Comparison of ENCODE assay signal across 1 cellular context in the genomic region with DNA sequence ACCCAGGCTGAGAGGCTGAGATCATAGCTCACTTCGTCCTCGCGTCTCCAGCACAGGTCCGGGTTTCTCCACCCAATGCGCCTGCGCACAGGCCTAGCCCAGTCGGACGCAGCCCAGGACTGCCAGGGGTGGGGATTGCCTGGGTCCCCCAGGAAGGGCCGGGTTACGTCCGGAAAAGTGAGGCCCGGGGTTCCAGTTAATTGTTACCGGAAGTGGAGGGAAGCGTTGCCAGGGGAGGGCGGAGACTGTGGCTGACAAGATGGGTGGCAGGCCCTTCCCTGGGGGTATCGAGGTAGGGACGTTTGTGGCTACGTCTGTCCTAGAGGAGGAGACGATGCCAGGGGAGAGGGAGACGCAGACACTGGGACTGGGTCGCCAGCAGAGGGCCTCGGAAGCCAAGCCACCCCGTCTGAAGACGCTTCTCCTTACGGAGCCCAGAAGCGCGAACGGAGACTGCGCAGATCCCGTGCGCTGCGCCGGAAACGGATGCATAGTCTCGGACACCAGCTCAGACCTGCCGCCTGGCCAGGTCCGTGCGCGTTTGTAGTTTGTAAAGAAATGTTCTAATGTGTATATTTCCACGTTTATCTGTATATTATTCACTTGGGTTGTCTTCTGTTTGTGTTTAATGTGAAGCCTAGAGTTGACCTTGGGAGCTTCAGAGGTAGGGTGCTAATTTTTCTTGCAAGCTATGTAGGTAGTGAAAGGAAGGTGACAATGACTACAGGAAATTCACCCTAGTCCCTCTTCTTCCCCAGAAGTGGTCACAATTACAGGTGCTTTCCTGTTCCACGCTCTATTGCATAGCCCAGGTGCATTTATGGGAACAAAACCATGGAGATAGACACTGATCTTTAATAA.
A peak's percentile ranks its signal among the peaks of the same experiment; 100 is the strongest.
TF ChIP-seq lines count a peak whose summit lies in the region.

No MANE protein-coding gene starts in this region.

TF ChIP-seq in K562, 482 proteins besides CTCF, POLR2A, EP300 and RAD21 (continued from another document and continues in another):
- TF ChIP-seq, protein P1, sequence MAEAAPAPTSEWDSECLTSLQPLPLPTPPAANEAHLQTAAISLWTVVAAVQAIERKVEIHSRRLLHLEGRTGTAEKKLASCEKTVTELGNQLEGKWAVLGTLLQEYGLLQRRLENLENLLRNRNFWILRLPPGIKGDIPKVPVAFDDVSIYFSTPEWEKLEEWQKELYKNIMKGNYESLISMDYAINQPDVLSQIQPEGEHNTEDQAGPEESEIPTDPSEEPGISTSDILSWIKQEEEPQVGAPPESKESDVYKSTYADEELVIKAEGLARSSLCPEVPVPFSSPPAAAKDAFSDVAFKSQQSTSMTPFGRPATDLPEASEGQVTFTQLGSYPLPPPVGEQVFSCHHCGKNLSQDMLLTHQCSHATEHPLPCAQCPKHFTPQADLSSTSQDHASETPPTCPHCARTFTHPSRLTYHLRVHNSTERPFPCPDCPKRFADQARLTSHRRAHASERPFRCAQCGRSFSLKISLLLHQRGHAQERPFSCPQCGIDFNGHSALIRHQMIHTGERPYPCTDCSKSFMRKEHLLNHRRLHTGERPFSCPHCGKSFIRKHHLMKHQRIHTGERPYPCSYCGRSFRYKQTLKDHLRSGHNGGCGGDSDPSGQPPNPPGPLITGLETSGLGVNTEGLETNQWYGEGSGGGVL (CRISPR knock-in tag; IDR thresholded peaks at IDR 0.05) = no peak
- TF ChIP-seq FOXA1 (IDR thresholded peaks at IDR 0.05; ENCODE audit: borderline replicate concordance) = no peak
- no peak for TF ChIP-seq POLR3A (IDR thresholded peaks at IDR 0.05; ENCODE audit: borderline replicate concordance, extremely low read depth, insufficient read depth, insufficient read length)
- TF ChIP-seq, protein P2, sequence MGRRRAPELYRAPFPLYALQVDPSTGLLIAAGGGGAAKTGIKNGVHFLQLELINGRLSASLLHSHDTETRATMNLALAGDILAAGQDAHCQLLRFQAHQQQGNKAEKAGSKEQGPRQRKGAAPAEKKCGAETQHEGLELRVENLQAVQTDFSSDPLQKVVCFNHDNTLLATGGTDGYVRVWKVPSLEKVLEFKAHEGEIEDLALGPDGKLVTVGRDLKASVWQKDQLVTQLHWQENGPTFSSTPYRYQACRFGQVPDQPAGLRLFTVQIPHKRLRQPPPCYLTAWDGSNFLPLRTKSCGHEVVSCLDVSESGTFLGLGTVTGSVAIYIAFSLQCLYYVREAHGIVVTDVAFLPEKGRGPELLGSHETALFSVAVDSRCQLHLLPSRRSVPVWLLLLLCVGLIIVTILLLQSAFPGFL (CRISPR knock-in tag; IDR thresholded peaks at IDR 0.05) = no peak
- TF ChIP-seq PPARD (CRISPR knock-in tag; IDR thresholded peaks at IDR 0.05) = no peak
- TF ChIP-seq PHF8 (IDR thresholded peaks at IDR 0.05; ENCODE audit: borderline replicate concordance, low read length) = peak; percentile 71; the same call in 1 of the 2 replicates
- no peak for TF ChIP-seq RBM34 (IDR thresholded peaks at IDR 0.05; ENCODE audit: borderline replicate concordance, insufficient read depth, low read length)
- no peak for TF ChIP-seq GTF2A2 (tag; IDR thresholded peaks at IDR 0.05)
- peak; percentile 78 for TF ChIP-seq NR2C2 (CRISPR knock-in tag; IDR thresholded peaks at IDR 0.05)
- 0 out of 2 replicates have a peak, but pooled peaks have one; percentile 37 for TF ChIP-seq NR2C2 (tag; IDR thresholded peaks at IDR 0.05)
- TF ChIP-seq, protein P3, sequence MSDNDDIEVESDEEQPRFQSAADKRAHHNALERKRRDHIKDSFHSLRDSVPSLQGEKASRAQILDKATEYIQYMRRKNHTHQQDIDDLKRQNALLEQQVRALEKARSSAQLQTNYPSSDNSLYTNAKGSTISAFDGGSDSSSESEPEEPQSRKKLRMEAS (CRISPR knock-in tag; IDR thresholded peaks at IDR 0.05) = peak; percentile 50; the same call in 1 of the 2 replicates
- TF ChIP-seq ZNF24 (IDR thresholded peaks at IDR 0.05) = peak; percentile 95
- TF ChIP-seq FOSL1 (tag; conservative IDR thresholded peaks at IDR 0.05) = no peak; the same call in 1 of the 2 replicates
- TF ChIP-seq ZNF316 (IDR thresholded peaks at IDR 0.05) = no peak
- TF ChIP-seq HSF4 (CRISPR knock-in tag; IDR thresholded peaks at IDR 0.05; ENCODE audit: borderline replicate concordance) = 0 out of 2 replicates have a peak, but pooled peaks have one; percentile 44
- no peak for TF ChIP-seq YBX1 (IDR thresholded peaks at IDR 0.05)
- no peak for TF ChIP-seq ZKSCAN3 (CRISPR knock-in tag; IDR thresholded peaks at IDR 0.05)
- TF ChIP-seq, protein P4, sequence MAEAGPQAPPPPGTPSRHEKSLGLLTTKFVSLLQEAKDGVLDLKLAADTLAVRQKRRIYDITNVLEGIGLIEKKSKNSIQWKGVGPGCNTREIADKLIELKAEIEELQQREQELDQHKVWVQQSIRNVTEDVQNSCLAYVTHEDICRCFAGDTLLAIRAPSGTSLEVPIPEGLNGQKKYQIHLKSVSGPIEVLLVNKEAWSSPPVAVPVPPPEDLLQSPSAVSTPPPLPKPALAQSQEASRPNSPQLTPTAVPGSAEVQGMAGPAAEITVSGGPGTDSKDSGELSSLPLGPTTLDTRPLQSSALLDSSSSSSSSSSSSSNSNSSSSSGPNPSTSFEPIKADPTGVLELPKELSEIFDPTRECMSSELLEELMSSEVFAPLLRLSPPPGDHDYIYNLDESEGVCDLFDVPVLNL (CRISPR knock-in tag; IDR thresholded peaks at IDR 0.05; ENCODE audit: low read depth) = no peak
- TF ChIP-seq GABPB2 (CRISPR knock-in tag; conservative IDR thresholded peaks at IDR 0.05) = no peak
- no peak for TF ChIP-seq KLF1 (tag; IDR thresholded peaks at IDR 0.05)
- TF ChIP-seq, protein P5, sequence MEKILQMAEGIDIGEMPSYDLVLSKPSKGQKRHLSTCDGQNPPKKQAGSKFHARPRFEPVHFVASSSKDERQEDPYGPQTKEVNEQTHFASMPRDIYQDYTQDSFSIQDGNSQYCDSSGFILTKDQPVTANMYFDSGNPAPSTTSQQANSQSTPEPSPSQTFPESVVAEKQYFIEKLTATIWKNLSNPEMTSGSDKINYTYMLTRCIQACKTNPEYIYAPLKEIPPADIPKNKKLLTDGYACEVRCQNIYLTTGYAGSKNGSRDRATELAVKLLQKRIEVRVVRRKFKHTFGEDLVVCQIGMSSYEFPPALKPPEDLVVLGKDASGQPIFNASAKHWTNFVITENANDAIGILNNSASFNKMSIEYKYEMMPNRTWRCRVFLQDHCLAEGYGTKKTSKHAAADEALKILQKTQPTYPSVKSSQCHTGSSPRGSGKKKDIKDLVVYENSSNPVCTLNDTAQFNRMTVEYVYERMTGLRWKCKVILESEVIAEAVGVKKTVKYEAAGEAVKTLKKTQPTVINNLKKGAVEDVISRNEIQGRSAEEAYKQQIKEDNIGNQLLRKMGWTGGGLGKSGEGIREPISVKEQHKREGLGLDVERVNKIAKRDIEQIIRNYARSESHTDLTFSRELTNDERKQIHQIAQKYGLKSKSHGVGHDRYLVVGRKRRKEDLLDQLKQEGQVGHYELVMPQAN (IDR thresholded peaks at IDR 0.05; ENCODE audit: borderline replicate concordance) = peak; percentile 56; the same call in 1 of the 2 replicates
- TF ChIP-seq, protein P6, sequence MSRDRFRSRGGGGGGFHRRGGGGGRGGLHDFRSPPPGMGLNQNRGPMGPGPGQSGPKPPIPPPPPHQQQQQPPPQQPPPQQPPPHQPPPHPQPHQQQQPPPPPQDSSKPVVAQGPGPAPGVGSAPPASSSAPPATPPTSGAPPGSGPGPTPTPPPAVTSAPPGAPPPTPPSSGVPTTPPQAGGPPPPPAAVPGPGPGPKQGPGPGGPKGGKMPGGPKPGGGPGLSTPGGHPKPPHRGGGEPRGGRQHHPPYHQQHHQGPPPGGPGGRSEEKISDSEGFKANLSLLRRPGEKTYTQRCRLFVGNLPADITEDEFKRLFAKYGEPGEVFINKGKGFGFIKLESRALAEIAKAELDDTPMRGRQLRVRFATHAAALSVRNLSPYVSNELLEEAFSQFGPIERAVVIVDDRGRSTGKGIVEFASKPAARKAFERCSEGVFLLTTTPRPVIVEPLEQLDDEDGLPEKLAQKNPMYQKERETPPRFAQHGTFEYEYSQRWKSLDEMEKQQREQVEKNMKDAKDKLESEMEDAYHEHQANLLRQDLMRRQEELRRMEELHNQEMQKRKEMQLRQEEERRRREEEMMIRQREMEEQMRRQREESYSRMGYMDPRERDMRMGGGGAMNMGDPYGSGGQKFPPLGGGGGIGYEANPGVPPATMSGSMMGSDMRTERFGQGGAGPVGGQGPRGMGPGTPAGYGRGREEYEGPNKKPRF (IDR thresholded peaks at IDR 0.05; ENCODE audit: low read depth, low read length) = no peak; the same call in 1 of the 2 replicates
- TF ChIP-seq SOX6 (IDR thresholded peaks at IDR 0.05) = peak; percentile 69; the same call in 1 of the 2 replicates
- TF ChIP-seq, protein P7, sequence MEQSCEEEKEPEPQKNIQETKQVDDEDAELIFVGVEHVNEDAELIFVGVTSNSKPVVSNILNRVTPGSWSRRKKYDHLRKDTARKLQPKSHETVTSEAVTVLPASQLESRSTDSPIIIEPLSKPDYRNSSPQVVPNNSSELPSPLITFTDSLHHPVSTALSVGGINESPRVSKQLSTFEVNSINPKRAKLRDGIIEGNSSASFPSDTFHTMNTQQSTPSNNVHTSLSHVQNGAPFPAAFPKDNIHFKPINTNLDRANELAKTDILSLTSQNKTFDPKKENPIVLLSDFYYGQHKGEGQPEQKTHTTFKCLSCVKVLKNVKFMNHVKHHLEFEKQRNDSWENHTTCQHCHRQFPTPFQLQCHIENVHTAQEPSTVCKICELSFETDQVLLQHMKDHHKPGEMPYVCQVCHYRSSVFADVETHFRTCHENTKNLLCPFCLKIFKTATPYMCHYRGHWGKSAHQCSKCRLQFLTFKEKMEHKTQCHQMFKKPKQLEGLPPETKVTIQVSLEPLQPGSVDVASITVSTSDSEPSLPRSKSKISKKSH (CRISPR knock-in tag; IDR thresholded peaks at IDR 0.05) = no peak
- no peak for TF ChIP-seq MYBL2 (IDR thresholded peaks at IDR 0.05; ENCODE audit: low read depth)
- no peak for TF ChIP-seq MYBL2 (CRISPR knock-in tag; IDR thresholded peaks at IDR 0.05; ENCODE audit: borderline replicate concordance)
- peak; percentile 43; the same call in 1 of the 2 replicates for TF ChIP-seq CBX5 (IDR thresholded peaks at IDR 0.05; ENCODE audit: borderline replicate concordance, low read depth)
- TF ChIP-seq, protein P8, sequence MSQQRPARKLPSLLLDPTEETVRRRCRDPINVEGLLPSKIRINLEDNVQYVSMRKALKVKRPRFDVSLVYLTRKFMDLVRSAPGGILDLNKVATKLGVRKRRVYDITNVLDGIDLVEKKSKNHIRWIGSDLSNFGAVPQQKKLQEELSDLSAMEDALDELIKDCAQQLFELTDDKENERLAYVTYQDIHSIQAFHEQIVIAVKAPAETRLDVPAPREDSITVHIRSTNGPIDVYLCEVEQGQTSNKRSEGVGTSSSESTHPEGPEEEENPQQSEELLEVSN (IDR thresholded peaks at IDR 0.05; ENCODE audit: borderline replicate concordance in 1 of 2, extremely low read depth in 1 of 2, insufficient read depth in 1 of 2, insufficient read length in 1 of 2, low read depth in 1 of 2, low read length in 1 of 2, poor library complexity in 1 of 2, severe bottlenecking in 1 of 2) = peak in 1 of 2 experiments; percentile 57
- peak; percentile 84; the same call in 1 of the 2 replicates for TF ChIP-seq RUNX1 (IDR thresholded peaks at IDR 0.05; ENCODE audit: low read depth)
- TF ChIP-seq TAF1 (IDR thresholded peaks at IDR 0.05; ENCODE audit: control insufficient read depth, extremely low read depth, insufficient read depth, low read length, severe bottlenecking) = peak; percentile 52
- TF ChIP-seq L3MBTL2 (IDR thresholded peaks at IDR 0.05) = peak; percentile 64
- TF ChIP-seq ZNF408 (CRISPR knock-in tag; IDR thresholded peaks at IDR 0.05; ENCODE audit: low read depth) = no peak
- TF ChIP-seq, protein P9, sequence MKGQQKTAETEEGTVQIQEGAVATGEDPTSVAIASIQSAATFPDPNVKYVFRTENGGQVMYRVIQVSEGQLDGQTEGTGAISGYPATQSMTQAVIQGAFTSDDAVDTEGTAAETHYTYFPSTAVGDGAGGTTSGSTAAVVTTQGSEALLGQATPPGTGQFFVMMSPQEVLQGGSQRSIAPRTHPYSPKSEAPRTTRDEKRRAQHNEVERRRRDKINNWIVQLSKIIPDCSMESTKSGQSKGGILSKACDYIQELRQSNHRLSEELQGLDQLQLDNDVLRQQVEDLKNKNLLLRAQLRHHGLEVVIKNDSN (CRISPR knock-in tag; IDR thresholded peaks at IDR 0.05) = peak; percentile 38; the same call in 1 of the 2 replicates
- TF ChIP-seq KLF13 (tag; IDR thresholded peaks at IDR 0.05; ENCODE audit: borderline replicate concordance, low read depth) = no peak
- no peak for TF ChIP-seq PHB2 (IDR thresholded peaks at IDR 0.05; ENCODE audit: low read depth)
- TF ChIP-seq SRSF7 (optimal IDR thresholded peaks at IDR 0.05; ENCODE audit: low read depth, low read length) = no peak
- TF ChIP-seq ARID1B (IDR thresholded peaks at IDR 0.05) = peak; percentile 44; the same call in 1 of the 2 replicates
- TF ChIP-seq ZNF347 (CRISPR knock-in tag; IDR thresholded peaks at IDR 0.05; ENCODE audit: low read depth) = no peak
- TF ChIP-seq HEY1 (CRISPR knock-in tag; IDR thresholded peaks at IDR 0.05; ENCODE audit: borderline replicate concordance) = no peak
- no peak for TF ChIP-seq SMARCB1 (IDR thresholded peaks at IDR 0.05; ENCODE audit: insufficient read length, low read depth)
- peak; percentile 70 for TF ChIP-seq RBM22 (IDR thresholded peaks at IDR 0.05; ENCODE audit: low read depth, low read length, poor library complexity, severe bottlenecking)
- no peak for TF ChIP-seq NFYB (IDR thresholded peaks at IDR 0.05; ENCODE audit: extremely low read depth, insufficient read length)
- TF ChIP-seq NFXL1 (CRISPR knock-in tag; IDR thresholded peaks at IDR 0.05) = peak; percentile 24; the same call in 1 of the 2 replicates
- TF ChIP-seq, protein P10, sequence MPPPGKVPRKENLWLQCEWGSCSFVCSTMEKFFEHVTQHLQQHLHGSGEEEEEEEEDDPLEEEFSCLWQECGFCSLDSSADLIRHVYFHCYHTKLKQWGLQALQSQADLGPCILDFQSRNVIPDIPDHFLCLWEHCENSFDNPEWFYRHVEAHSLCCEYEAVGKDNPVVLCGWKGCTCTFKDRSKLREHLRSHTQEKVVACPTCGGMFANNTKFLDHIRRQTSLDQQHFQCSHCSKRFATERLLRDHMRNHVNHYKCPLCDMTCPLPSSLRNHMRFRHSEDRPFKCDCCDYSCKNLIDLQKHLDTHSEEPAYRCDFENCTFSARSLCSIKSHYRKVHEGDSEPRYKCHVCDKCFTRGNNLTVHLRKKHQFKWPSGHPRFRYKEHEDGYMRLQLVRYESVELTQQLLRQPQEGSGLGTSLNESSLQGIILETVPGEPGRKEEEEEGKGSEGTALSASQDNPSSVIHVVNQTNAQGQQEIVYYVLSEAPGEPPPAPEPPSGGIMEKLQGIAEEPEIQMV (tag; conservative IDR thresholded peaks at IDR 0.05; ENCODE audit: low read depth) = peak; percentile 75
- TF ChIP-seq NR2C1 (IDR thresholded peaks at IDR 0.05) = peak; percentile 59
- peak; percentile 69 for TF ChIP-seq NR2C1 (tag; IDR thresholded peaks at IDR 0.05)
- peak in 1 of 2 experiments; percentile 62; a peak in 1 of 4 replicates for TF ChIP-seq CSDE1 (IDR thresholded peaks at IDR 0.05)
- TF ChIP-seq, protein P11, sequence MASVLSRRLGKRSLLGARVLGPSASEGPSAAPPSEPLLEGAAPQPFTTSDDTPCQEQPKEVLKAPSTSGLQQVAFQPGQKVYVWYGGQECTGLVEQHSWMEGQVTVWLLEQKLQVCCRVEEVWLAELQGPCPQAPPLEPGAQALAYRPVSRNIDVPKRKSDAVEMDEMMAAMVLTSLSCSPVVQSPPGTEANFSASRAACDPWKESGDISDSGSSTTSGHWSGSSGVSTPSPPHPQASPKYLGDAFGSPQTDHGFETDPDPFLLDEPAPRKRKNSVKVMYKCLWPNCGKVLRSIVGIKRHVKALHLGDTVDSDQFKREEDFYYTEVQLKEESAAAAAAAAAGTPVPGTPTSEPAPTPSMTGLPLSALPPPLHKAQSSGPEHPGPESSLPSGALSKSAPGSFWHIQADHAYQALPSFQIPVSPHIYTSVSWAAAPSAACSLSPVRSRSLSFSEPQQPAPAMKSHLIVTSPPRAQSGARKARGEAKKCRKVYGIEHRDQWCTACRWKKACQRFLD (CRISPR knock-in tag; IDR thresholded peaks at IDR 0.05) = no peak; the same call in 1 of the 2 replicates
